ENCODE assay signal across 11 cellular contexts in the genomic region with DNA sequence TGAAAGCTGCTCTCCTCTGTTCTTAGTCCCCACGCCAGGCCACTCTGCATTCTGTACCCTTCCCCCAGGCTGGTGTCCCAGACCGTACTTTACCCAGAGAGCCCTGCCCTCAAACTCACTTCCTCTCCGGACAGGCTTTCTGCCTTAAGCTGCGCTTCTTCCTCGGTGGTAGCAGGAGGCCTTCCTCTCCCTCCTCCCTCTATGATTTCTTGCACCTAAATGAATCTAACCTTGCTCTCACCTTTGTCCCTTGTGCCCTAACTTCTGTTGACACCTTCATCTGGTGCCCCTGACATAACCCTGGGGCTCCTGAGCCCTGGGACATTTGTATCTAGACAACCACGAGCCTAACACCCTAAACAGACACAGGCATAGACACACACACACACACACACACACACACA. TPM values are rescaled to one million over a fixed set of nuclear protein-coding genes. Genes with fewer than 3 reads are reported as not detected.
DNase-seq lines count a peak whose midpoint lies in the region; ATAC-seq and TF ChIP-seq lines count a peak whose summit lies in the region.
"Had no signal": no experiment of that assay in that cellular context is flagged by ENCODE, and none has a peak within 500 bp of the region (broad histone marks: within the 10 kb centered on the region; RNA-seq: fewer than 3 reads in every experiment).

No MANE protein-coding gene starts in this region.

- TF ChIP-seq CTCF in lung (IDR thresholded peaks at IDR 0.05; ENCODE audit: control extremely low read depth, extremely low read depth), result no peak

- WGBS in lung, 2 donors, result 15 to 25% methylated on average over 6 of the region's 6 CpGs

- peak overlapping the region; percentile 62 for H3K4me3 ChIP-seq in CD8-positive, alpha-beta memory T cell (ENCODE audit: low read length)
- no peak overlapping the region for H3K4me3 ChIP-seq in lung

- no peaks in the 10 kb centered on the region for H3K9me3 Mint-ChIP-seq in CD8-positive, alpha-beta memory T cell
- no peaks in the 10 kb centered on the region for H3K9me3 Mint-ChIP-seq in activated CD8-positive, alpha-beta T cell treated with anti-CD3 and anti-CD28 coated beads, Interleukin-2, amount 10 ng/mL, durations not matched to agents 7 days and 5 days (ENCODE audit: insufficient read depth)

- POLR2A ChIA-PET in CD8-positive, alpha-beta memory T cell (lab: Charles Lee), result interaction anchor here (1.0 to 1.3 kb wide), 4 partner anchors 8 to 24 kb away, joined by 3 to 11 read pairs (median 4); no protein-coding TSS in a partner anchor
- POLR2A ChIA-PET in activated CD8-positive, alpha-beta T cell treated with anti-CD3 and anti-CD28 coated beads, Interleukin-2, amount 10 ng/mL, durations not matched to agents 7 days and 5 days (lab: Charles Lee), result interaction anchor here (0.7 to 2.2 kb wide), 3 partner anchors 10 to 1121 kb away, joined by 3 to 7 read pairs (median 3); no protein-coding TSS in a partner anchor

- peak overlapping the region; percentile 91 to 100 (median 96) for H3K27ac Mint-ChIP-seq in CD8-positive, alpha-beta memory T cell
- H3K27ac Mint-ChIP-seq in activated CD8-positive, alpha-beta T cell treated with anti-CD3 and anti-CD28 coated beads, Interleukin-2, amount 10 ng/mL, durations not matched to agents 7 days and 5 days, result peak overlapping the region; percentile 83

- peaks cover 59 to 75% (median 69%) of the 10 kb centered on the region in 3 donors for H3K4me1 Mint-ChIP-seq in CD8-positive, alpha-beta memory T cell
- peaks cover 53% of the 10 kb centered on the region for H3K4me1 Mint-ChIP-seq in activated CD8-positive, alpha-beta T cell treated with anti-CD3 and anti-CD28 coated beads, Interleukin-2, amount 10 ng/mL, durations not matched to agents 7 days and 5 days (ENCODE audit: low read depth)

- H3K27me3 ChIP-seq in CD8-positive, alpha-beta memory T cell (ENCODE audit: insufficient read depth, low read length, poor library complexity, severe bottlenecking), result no peaks in the 10 kb centered on the region
- H3K27me3 ChIP-seq in lung (ENCODE audit: control insufficient read depth, insufficient read depth), result no peaks in the 10 kb centered on the region

- H3K27me3 Mint-ChIP-seq in CD8-positive, alpha-beta memory T cell, result peaks cover 0 to 1% of the 10 kb centered on the region in 2 donors
- no peaks in the 10 kb centered on the region for H3K27me3 Mint-ChIP-seq in activated CD8-positive, alpha-beta T cell treated with anti-CD3 and anti-CD28 coated beads, Interleukin-2, amount 10 ng/mL, durations not matched to agents 7 days and 5 days (ENCODE audit: low read depth)

- H3K4me3 Mint-ChIP-seq in CD8-positive, alpha-beta memory T cell, result peak overlapping the region; percentile 82 to 90 (median 88)
- H3K4me3 Mint-ChIP-seq in activated CD8-positive, alpha-beta T cell treated with anti-CD3 and anti-CD28 coated beads, Interleukin-2, amount 10 ng/mL, durations not matched to agents 7 days and 5 days, result peak overlapping the region; percentile 74

- H3K36me3 ChIP-seq in CD8-positive, alpha-beta memory T cell (ENCODE audit: insufficient read depth, low read length), result no peaks in the 10 kb centered on the region
- H3K36me3 ChIP-seq in lung (ENCODE audit: control insufficient read depth in 2 of 2, insufficient read depth in 2 of 2, low read length in 2 of 2), result no peaks in the 10 kb centered on the region

- DNase-seq in CD8-positive, alpha-beta memory T cell, result peak in 3 of 5 donors; percentile 34 to 61 (median 58)
- DNase-seq in activated CD8-positive, alpha-beta T cell treated with anti-CD3 and anti-CD28 coated beads, Interleukin-2, amount 10 ng/mL, durations not matched to agents 7 days and 5 days, result peak; percentile 52
- DNase-seq in lung (ENCODE audit: low spot score) (no peak), inferior parietal cortex (ENCODE audit: extremely low spot score) (no peak), islet precursor cell (no peak)
- DNase-seq: occipital lobe; stimulated activated CD8-positive, alpha-beta memory T cell treated with anti-CD3 and anti-CD28 coated beads, Interleukin-4, amount 100 ng/mL, for 48 hours had no signal

- H3K36me3 Mint-ChIP-seq in CD8-positive, alpha-beta memory T cell, result peaks cover 8 to 15% (median 8%) of the 10 kb centered on the region in 3 donors
- H3K36me3 Mint-ChIP-seq in activated CD8-positive, alpha-beta T cell treated with anti-CD3 and anti-CD28 coated beads, Interleukin-2, amount 10 ng/mL, durations not matched to agents 7 days and 5 days (ENCODE audit: low read depth), result peaks cover 15% of the 10 kb centered on the region

- H3K27ac ChIP-seq in CD8-positive, alpha-beta memory T cell (ENCODE audit: low read depth, low read length), result peak overlapping the region; percentile 40
- peak overlapping the region in 1 of 2 donors; percentile 61 for H3K27ac ChIP-seq in lung (ENCODE audit: low read depth in 1 of 2, low read length in 1 of 2)

- peak; percentile 48 for ATAC-seq in HG02852 (IDR thresholded peaks at IDR 0.05; ENCODE audit: unreplicated experiment)
- ATAC-seq in activated CD8-positive, alpha-beta T cell treated with anti-CD3 and anti-CD28 coated beads, Interleukin-2, amount 10 ng/mL, durations not matched to agents 7 days and 5 days, result peak; percentile 40
- peak; percentile 69 for ATAC-seq in lung (ENCODE audit: insufficient read depth, low FRiP score)
- no peak for ATAC-seq in HG03039 (IDR thresholded peaks at IDR 0.05; ENCODE audit: unreplicated experiment)
- ATAC-seq in GM19328 (IDR thresholded peaks at IDR 0.05; ENCODE audit: unreplicated experiment), result no peak

- H3K9me3 ChIP-seq in CD8-positive, alpha-beta memory T cell (ENCODE audit: low read length), result no peaks in the 10 kb centered on the region
- H3K9me3 ChIP-seq in lung (ENCODE audit: control insufficient read depth in 2 of 2, insufficient read depth in 1 of 2, low read length in 1 of 2), result no peaks in the 10 kb centered on the region

- peaks cover 65% of the 10 kb centered on the region for H3K4me1 ChIP-seq in CD8-positive, alpha-beta memory T cell (ENCODE audit: insufficient read depth, low read length)
- peaks cover 0 to 3% of the 10 kb centered on the region in 2 donors for H3K4me1 ChIP-seq in lung (ENCODE audit: control insufficient read depth in 2 of 2, insufficient read depth in 2 of 2, low read length in 2 of 2)

- CTCF ChIA-PET in CD8-positive, alpha-beta memory T cell (lab: Charles Lee), result interaction anchor here (1.2 to 15.7 kb wide), 4 partner anchors 12 to 96 kb away, joined by 3 to 180 read pairs (median 70); no protein-coding TSS in a partner anchor
- CTCF ChIA-PET in activated CD8-positive, alpha-beta T cell treated with anti-CD3 and anti-CD28 coated beads, Interleukin-2, amount 10 ng/mL, durations not matched to agents 7 days and 5 days (lab: Charles Lee), result interaction anchor here (0.8 to 12.5 kb wide), 8 partner anchors 9 to 207 kb away, joined by 3 to 126 read pairs (median 6); a partner anchor contains a TSS

RNA-seq across cellular contexts. Expression of a gene that starts 29.6 kb away (rescaled TPM):
- total RNA-seq in CD8-positive, alpha-beta memory T cell, result 10 to 100 TPM; 26.8 to 29.2 TPM
- 46.6 TPM for polyA plus RNA-seq in CD8-positive, alpha-beta memory T cell
- total RNA-seq in activated CD8-positive, alpha-beta T cell treated with anti-CD3 and anti-CD28 coated beads, Interleukin-2, amount 10 ng/mL, durations not matched to agents 7 days and 5 days, result 10 to 100 TPM; 41.8 to 49.4 TPM
- total RNA-seq in lung, result 10 to 100 TPM in 1 of 2 donors, 1 to 10 TPM in 1; 6.5 to 12.2 TPM
- polyA plus RNA-seq in lung, result 10 to 100 TPM in 1 of 2 donors, 1 to 10 TPM in 1; 9.6 to 10.9 TPM
- total RNA-seq: fibroblast of villous mesenchyme had no signal

Comparison
In these comparisons a context has a peak if more than half of its experiments do, and no peak if none do; other contexts are left out.
1. DNase-seq: peak in CD8-positive, alpha-beta memory T cell (3 of 5) and activated CD8-positive, alpha-beta T cell treated with anti-CD3 and anti-CD28 coated beads, Interleukin-2, amount 10 ng/mL, durations not matched to agents 7 days and 5 days (single experiment); none in lung (single experiment), inferior parietal cortex (single experiment) and islet precursor cell (single experiment).
2. ATAC-seq: peak in HG02852 (single experiment), activated CD8-positive, alpha-beta T cell treated with anti-CD3 and anti-CD28 coated beads, Interleukin-2, amount 10 ng/mL, durations not matched to agents 7 days and 5 days (single experiment) and lung (single experiment); none in HG03039 (single experiment) and GM19328 (single experiment).